Comparison of ENCODE assay signal across 1 cellular context in the genomic region with DNA sequence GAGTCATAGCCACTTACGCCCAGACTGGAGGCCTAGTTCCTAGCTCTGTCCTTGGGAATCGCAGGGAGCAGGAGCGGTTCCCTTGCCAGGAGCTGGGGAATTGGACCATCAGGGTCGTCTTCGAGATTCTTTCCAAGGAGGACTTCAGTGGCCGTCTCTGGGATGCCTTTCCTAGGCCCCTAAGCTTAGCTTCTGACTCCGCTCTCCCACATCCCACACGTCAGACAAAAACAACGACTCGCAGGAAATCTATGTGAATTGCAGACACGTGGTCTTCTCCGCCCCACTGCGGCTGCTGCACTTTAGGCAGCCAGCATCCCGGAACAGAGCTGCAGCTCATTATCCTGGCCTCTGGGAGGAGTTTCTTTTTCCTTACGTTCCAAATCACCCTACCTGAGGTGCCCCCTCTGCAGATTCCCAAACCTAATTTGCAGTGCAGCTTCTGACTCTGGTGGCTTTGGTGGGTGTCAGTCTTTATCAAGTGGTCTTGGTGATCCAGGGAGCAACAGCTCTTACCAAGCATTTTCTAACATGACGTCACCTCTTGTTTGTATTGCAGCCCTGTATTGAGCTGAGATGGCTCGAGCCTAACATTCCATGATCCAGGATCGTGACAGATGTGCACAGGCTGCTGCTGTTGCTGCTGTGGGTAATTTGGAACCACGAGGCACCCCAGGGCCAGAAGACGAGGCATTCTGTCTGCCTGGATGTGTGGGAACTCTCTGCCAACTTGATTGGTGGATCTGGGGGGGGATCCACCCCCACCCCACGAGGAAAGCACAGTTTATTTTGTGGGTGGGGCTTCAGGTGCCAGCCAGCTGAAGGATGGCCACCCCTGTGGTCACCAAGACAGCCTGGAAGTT.
TF ChIP-seq lines count a peak whose summit lies in the region.

No MANE protein-coding gene starts in this region.

TF ChIP-seq in A549, 52 proteins besides CTCF, POLR2A, EP300 and RAD21 (continued from another document):
- TF ChIP-seq USF2 (IDR thresholded peaks at IDR 0.05): peak; percentile 65
- no peak for TF ChIP-seq HEYL (CRISPR knock-in tag; IDR thresholded peaks at IDR 0.05)
- TF ChIP-seq SMC3 (IDR thresholded peaks at IDR 0.05): peak; percentile 49; the same call in 2 of the 3 replicates
- TF ChIP-seq MAFK (IDR thresholded peaks at IDR 0.05; ENCODE audit: partially characterized antibody): peak; percentile 11
